In genomic region chr2:152046940-152047339, GRCh38 we compare ENCODE assay signal across 14 cellular contexts. TPM values are rescaled to one million over a fixed set of nuclear protein-coding genes. Genes with fewer than 3 reads are reported as not detected.
DNase-seq lines count a peak whose midpoint lies in the region; ATAC-seq lines count a peak whose summit lies in the region.
"Had no signal": no experiment of that assay in that cellular context is flagged by ENCODE, and none has a peak within 500 bp of the region (broad histone marks: within the 10 kb centered on the region; RNA-seq: fewer than 3 reads in every experiment).

No MANE protein-coding gene starts in this region.

- H3K36me3 ChIP-seq in BLaER1: no peaks in the 10 kb centered on the region

- H3K9me3 Mint-ChIP-seq in T-helper 2 cell treated with Interferon-gamma antibody and Interleukin-4, amounts not matched to agents 5 μg/mL and 100 μg/mL, for 36 hours: no peaks in the 10 kb centered on the region
- H3K9me3 Mint-ChIP-seq: IgD-negative memory B cell; stimulated activated naive CD8-positive, alpha-beta T cell treated with anti-CD3 and anti-CD28 coated beads, Interleukin-15, Interleukin-2, amounts not matched to agents 100 ng/mL and 50 ng/mL, for 24 hours had no signal

- no peaks in the 10 kb centered on the region for H4K20me1 ChIP-seq in BLaER1

- H3K27me3 Mint-ChIP-seq in T-helper 2 cell treated with Interferon-gamma antibody and Interleukin-4, amounts not matched to agents 5 μg/mL and 100 μg/mL, for 36 hours (ENCODE audit: low read depth): peaks cover 11% of the 10 kb centered on the region
- H3K27me3 Mint-ChIP-seq: IgD-negative memory B cell; stimulated activated naive CD8-positive, alpha-beta T cell treated with anti-CD3 and anti-CD28 coated beads, Interleukin-15, Interleukin-2, amounts not matched to agents 100 ng/mL and 50 ng/mL, for 24 hours had no signal

- H3K4me2 ChIP-seq in BLaER1: peak overlapping the region; percentile 44

- DNase-seq in dedifferentiated amniotic fluid mesenchymal stem cell (ENCODE audit: extremely low spot score) (no peak), retina (no peak), A172 (ENCODE audit: low spot score) (no peak)
- no peak for DNase-seq in T-helper 2 cell treated with Interferon-gamma antibody and Interleukin-4, amounts not matched to agents 5 μg/mL and 100 μg/mL, for 36 hours (ENCODE audit: low spot score)
- DNase-seq: activated T-cell treated with anti-CD3 and anti-CD28 coated beads for 4 hours, NCI-H524 treated with DMSO at 0.1 percent for 48 hours, T-helper 1 cell had no signal

- no peak overlapping the region for H3K9ac ChIP-seq in BLaER1

- H3K27ac Mint-ChIP-seq in T-helper 2 cell treated with Interferon-gamma antibody and Interleukin-4, amounts not matched to agents 5 μg/mL and 100 μg/mL, for 36 hours: no peak overlapping the region
- H3K27ac Mint-ChIP-seq: IgD-negative memory B cell; stimulated activated naive CD8-positive, alpha-beta T cell treated with anti-CD3 and anti-CD28 coated beads, Interleukin-15, Interleukin-2, amounts not matched to agents 100 ng/mL and 50 ng/mL, for 24 hours had no signal

- no peaks in the 10 kb centered on the region for H3K27me3 ChIP-seq in BLaER1

- no peaks in the 10 kb centered on the region for H3K9me3 ChIP-seq in BLaER1

- peaks cover 47% of the 10 kb centered on the region for H3K4me1 ChIP-seq in BLaER1
- H3K4me1 ChIP-seq: foreskin keratinocyte had no signal

- no peak overlapping the region for H3K4me3 ChIP-seq in BLaER1

- ATAC-seq in GM19035 (IDR thresholded peaks at IDR 0.05; ENCODE audit: unreplicated experiment) (peak; percentile 55), HG02678 (IDR thresholded peaks at IDR 0.05; ENCODE audit: unreplicated experiment) (peak; percentile 49), HG03521 (IDR thresholded peaks at IDR 0.05; ENCODE audit: unreplicated experiment) (peak; percentile 62)
- ATAC-seq: foreskin keratinocyte had no signal

- no peak overlapping the region for H3K4me3 Mint-ChIP-seq in T-helper 2 cell treated with Interferon-gamma antibody and Interleukin-4, amounts not matched to agents 5 μg/mL and 100 μg/mL, for 36 hours
- H3K4me3 Mint-ChIP-seq: IgD-negative memory B cell; stimulated activated naive CD8-positive, alpha-beta T cell treated with anti-CD3 and anti-CD28 coated beads, Interleukin-15, Interleukin-2, amounts not matched to agents 100 ng/mL and 50 ng/mL, for 24 hours had no signal

- no peaks in the 10 kb centered on the region for H3K4me1 Mint-ChIP-seq in T-helper 2 cell treated with Interferon-gamma antibody and Interleukin-4, amounts not matched to agents 5 μg/mL and 100 μg/mL, for 36 hours (ENCODE audit: low read depth)

- no peak overlapping the region for H3K27ac ChIP-seq in BLaER1
- H3K27ac ChIP-seq: foreskin keratinocyte had no signal

- no peaks in the 10 kb centered on the region for H3K36me3 Mint-ChIP-seq in T-helper 2 cell treated with Interferon-gamma antibody and Interleukin-4, amounts not matched to agents 5 μg/mL and 100 μg/mL, for 36 hours (ENCODE audit: low read depth)
- H3K36me3 Mint-ChIP-seq: IgD-negative memory B cell had no signal

RNA-seq across cellular contexts. Expression of gene CACNB4, which starts 51.9 kb away (rescaled TPM):
- 1.8 and 2.2 TPM in 2 replicates for total RNA-seq in A172 (2014; rRNA removed; shearing (Covaris generic))
